14 cellular contexts compared by ENCODE assay signal in genomic region chr3:193997228-193998192, GRCh38.
DNase-seq lines count a peak whose midpoint lies in the region; ATAC-seq, FAIRE-seq and TF ChIP-seq lines count a peak whose summit lies in the region.
"Had no signal": no experiment of that assay in that cellular context is flagged by ENCODE, and none has a peak within 500 bp of the region (broad histone marks: within the 10 kb centered on the region; RNA-seq: fewer than 3 reads in every experiment).

No MANE protein-coding gene starts in this region.

- no peak for TF ChIP-seq POLR2A in testis (IDR thresholded peaks at IDR 0.05)

- peaks cover 11% of the 10 kb centered on the region; the same call in 1 of the 2 replicates for H3K27me3 ChIP-seq in GM23338 (ENCODE audit: insufficient read depth)
- H3K27me3 ChIP-seq in testis = no peaks in the 10 kb centered on the region
- H3K27me3 ChIP-seq: Peyer's patch had no signal

- H3K4me2 ChIP-seq in GM23338 = no peak overlapping the region

- H3K79me2 ChIP-seq in GM23338 (replicated peaks; ENCODE audit: insufficient read depth) = no peaks in the 10 kb centered on the region

- H3K4me1 Mint-ChIP-seq in GM23338 = peaks cover 42% of the 10 kb centered on the region

- H3K9me2 ChIP-seq in GM23338 (ENCODE audit: insufficient read depth) = no peaks in the 10 kb centered on the region

- intact Hi-C loops in testis (cut with DNase I; ENCODE audit: low total_unique reads) = no loop called here

- ATAC-seq in GM23338 (peak; percentile 9; the same call in 1 of the 3 replicates), HG02759 (IDR thresholded peaks at IDR 0.05; ENCODE audit: unreplicated experiment) (no peak), GM18868 (IDR thresholded peaks at IDR 0.05; ENCODE audit: unreplicated experiment) (no peak)
- ATAC-seq: activated CD8-positive, alpha-beta memory T cell treated with anti-CD3 and anti-CD28 coated beads, Interleukin-2, amount 10 ng/mL, durations not matched to agents 7 days and 5 days had no signal

- no peak overlapping the region for H3K27ac ChIP-seq in GM23338 (ENCODE audit: low read depth)
- H3K27ac ChIP-seq in VCaP = peak overlapping the region; percentile 57
- H3K27ac ChIP-seq in testis = no peak overlapping the region
- H3K27ac ChIP-seq: neutrophil, Peyer's patch had no signal

- DNase-seq in GM23338 (ENCODE audit: low spot score) (no peak), islet precursor cell (peak; percentile 68), testis (peak; percentile 75), RCC 7860 (ENCODE audit: low spot score) (no peak)
- no peak for DNase-seq in stimulated activated CD4-positive, alpha-beta T cell treated with anti-CD3 and anti-CD28 coated beads, Interleukin-2, amount 100 ng/mL, for 24 hours
- DNase-seq: activated CD8-positive, alpha-beta memory T cell treated with anti-CD3 and anti-CD28 coated beads, Interleukin-2, amount 10 ng/mL, durations not matched to agents 7 days and 5 days; NCI-H2171; Peyer's patch; stimulated activated naive CD4-positive, alpha-beta T cell; T-helper 9 cell had no signal

- FAIRE-seq in RCC 7860 (lab: Jason Lieb, UNC) = no peak

- H3K27ac Mint-ChIP-seq in GM23338 = no peak overlapping the region
- H3K27ac Mint-ChIP-seq: activated CD8-positive, alpha-beta memory T cell treated with anti-CD3 and anti-CD28 coated beads, Interleukin-2, amount 10 ng/mL, durations not matched to agents 7 days and 5 days had no signal

- H3K4me1 ChIP-seq in GM23338 (ENCODE audit: insufficient read depth) (peaks cover 21% of the 10 kb centered on the region), testis (peaks cover 22% of the 10 kb centered on the region)

- H3K36me3 Mint-ChIP-seq in GM23338 (ENCODE audit: low read depth) = no peaks in the 10 kb centered on the region
- H3K36me3 Mint-ChIP-seq: activated CD8-positive, alpha-beta memory T cell treated with anti-CD3 and anti-CD28 coated beads, Interleukin-2, amount 10 ng/mL, durations not matched to agents 7 days and 5 days had no signal

- H3K36me3 ChIP-seq in GM23338 (ENCODE audit: insufficient read depth) = no peaks in the 10 kb centered on the region
- no peaks in the 10 kb centered on the region for H3K36me3 ChIP-seq in testis (ENCODE audit: low read depth, missing control alignments)
- H3K36me3 ChIP-seq: neutrophil, Peyer's patch had no signal

- H2AFZ ChIP-seq in GM23338 = no peak overlapping the region

- peaks cover 16% of the 10 kb centered on the region for H3K27me3 Mint-ChIP-seq in GM23338 (ENCODE audit: insufficient read depth, low read depth, poor library complexity)

- H3K4me3 Mint-ChIP-seq in GM23338 = no peak overlapping the region
- H3K4me3 Mint-ChIP-seq: activated CD8-positive, alpha-beta memory T cell treated with anti-CD3 and anti-CD28 coated beads, Interleukin-2, amount 10 ng/mL, durations not matched to agents 7 days and 5 days had no signal

- 33 to 59% methylated on average over 13 of the region's 13 CpGs for WGBS in testis, 2 donors

- no peaks in the 10 kb centered on the region; the same call in 2 of the 3 replicates for H3K9me3 Mint-ChIP-seq in GM23338

- no peaks in the 10 kb centered on the region for H3F3A ChIP-seq in GM23338 (replicated peaks; ENCODE audit: low read depth)

- H3K9me3 ChIP-seq in testis = no peaks in the 10 kb centered on the region
- H3K9me3 ChIP-seq: neutrophil, Peyer's patch had no signal

- TF ChIP-seq CTCF in GM23338 (conservative IDR thresholded peaks at IDR 0.05; ENCODE audit: low read depth in 2 of 2) (no peak), VCaP (conservative IDR thresholded peaks at IDR 0.05) (no peak), testis (IDR thresholded peaks at IDR 0.05) (no peak)

- no peaks in the 10 kb centered on the region for H4K20me1 ChIP-seq in GM23338 (replicated peaks; ENCODE audit: insufficient read depth)

- no peak overlapping the region for H3K4me3 ChIP-seq in GM23338
- H3K4me3 ChIP-seq in testis = no peak overlapping the region
- H3K4me3 ChIP-seq: Peyer's patch had no signal

TF ChIP-seq in GM23338, 12 proteins besides CTCF, POLR2A, EP300 and RAD21:
- TF ChIP-seq POLR2AphosphoS5 (IDR thresholded peaks at IDR 0.05; ENCODE audit: low read depth) (no peak), JUNB (IDR thresholded peaks at IDR 0.05; ENCODE audit: unreplicated experiment) (no peak), ZNF114 (CRISPR knock-in tag; IDR thresholded peaks at IDR 0.05) (no peak)
- TF ChIP-seq, protein P1, sequence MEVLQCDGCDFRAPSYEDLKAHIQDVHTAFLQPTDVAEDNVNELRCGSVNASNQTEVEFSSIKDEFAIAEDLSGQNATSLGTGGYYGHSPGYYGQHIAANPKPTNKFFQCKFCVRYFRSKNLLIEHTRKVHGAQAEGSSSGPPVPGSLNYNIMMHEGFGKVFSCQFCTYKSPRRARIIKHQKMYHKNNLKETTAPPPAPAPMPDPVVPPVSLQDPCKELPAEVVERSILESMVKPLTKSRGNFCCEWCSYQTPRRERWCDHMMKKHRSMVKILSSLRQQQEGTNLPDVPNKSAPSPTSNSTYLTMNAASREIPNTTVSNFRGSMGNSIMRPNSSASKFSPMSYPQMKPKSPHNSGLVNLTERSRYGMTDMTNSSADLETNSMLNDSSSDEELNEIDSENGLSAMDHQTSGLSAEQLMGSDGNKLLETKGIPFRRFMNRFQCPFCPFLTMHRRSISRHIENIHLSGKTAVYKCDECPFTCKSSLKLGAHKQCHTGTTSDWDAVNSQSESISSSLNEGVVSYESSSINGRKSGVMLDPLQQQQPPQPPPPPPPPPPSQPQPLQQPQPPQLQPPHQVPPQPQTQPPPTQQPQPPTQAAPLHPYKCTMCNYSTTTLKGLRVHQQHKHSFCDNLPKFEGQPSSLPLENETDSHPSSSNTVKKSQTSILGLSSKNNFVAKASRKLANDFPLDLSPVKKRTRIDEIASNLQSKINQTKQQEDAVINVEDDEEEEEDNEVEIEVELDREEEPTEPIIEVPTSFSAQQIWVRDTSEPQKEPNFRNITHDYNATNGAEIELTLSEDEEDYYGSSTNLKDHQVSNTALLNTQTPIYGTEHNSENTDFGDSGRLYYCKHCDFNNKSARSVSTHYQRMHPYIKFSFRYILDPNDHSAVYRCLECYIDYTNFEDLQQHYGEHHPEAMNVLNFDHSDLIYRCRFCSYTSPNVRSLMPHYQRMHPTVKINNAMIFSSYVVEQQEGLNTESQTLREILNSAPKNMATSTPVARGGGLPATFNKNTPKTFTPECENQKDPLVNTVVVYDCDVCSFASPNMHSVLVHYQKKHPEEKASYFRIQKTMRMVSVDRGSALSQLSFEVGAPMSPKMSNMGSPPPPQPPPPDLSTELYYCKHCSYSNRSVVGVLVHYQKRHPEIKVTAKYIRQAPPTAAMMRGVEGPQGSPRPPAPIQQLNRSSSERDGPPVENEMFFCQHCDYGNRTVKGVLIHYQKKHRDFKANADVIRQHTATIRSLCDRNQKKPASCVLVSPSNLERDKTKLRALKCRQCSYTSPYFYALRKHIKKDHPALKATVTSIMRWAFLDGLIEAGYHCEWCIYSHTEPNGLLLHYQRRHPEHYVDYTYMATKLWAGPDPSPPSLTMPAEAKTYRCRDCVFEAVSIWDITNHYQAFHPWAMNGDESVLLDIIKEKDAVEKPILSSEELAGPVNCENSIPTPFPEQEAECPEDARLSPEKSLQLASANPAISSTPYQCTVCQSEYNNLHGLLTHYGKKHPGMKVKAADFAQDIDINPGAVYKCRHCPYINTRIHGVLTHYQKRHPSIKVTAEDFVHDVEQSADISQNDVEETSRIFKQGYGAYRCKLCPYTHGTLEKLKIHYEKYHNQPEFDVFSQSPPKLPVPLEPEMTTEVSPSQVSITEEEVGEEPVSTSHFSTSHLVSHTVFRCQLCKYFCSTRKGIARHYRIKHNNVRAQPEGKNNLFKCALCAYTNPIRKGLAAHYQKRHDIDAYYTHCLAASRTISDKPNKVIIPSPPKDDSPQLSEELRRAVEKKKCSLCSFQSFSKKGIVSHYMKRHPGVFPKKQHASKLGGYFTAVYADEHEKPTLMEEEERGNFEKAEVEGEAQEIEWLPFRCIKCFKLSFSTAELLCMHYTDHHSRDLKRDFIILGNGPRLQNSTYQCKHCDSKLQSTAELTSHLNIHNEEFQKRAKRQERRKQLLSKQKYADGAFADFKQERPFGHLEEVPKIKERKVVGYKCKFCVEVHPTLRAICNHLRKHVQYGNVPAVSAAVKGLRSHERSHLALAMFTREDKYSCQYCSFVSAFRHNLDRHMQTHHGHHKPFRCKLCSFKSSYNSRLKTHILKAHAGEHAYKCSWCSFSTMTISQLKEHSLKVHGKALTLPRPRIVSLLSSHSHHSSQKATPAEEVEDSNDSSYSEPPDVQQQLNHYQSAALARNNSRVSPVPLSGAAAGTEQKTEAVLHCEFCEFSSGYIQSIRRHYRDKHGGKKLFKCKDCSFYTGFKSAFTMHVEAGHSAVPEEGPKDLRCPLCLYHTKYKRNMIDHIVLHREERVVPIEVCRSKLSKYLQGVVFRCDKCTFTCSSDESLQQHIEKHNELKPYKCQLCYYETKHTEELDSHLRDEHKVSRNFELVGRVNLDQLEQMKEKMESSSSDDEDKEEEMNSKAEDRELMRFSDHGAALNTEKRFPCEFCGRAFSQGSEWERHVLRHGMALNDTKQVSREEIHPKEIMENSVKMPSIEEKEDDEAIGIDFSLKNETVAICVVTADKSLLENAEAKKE (CRISPR knock-in tag; IDR thresholded peaks at IDR 0.05) = no peak
- TF ChIP-seq, protein P2, sequence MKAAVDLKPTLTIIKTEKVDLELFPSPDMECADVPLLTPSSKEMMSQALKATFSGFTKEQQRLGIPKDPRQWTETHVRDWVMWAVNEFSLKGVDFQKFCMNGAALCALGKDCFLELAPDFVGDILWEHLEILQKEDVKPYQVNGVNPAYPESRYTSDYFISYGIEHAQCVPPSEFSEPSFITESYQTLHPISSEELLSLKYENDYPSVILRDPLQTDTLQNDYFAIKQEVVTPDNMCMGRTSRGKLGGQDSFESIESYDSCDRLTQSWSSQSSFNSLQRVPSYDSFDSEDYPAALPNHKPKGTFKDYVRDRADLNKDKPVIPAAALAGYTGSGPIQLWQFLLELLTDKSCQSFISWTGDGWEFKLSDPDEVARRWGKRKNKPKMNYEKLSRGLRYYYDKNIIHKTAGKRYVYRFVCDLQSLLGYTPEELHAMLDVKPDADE (IDR thresholded peaks at IDR 0.05) = no peak

Comparison
In these comparisons a context has a peak if more than half of its experiments do, and no peak if none do; other contexts are left out.
1. DNase-seq: peak in islet precursor cell (single experiment) and testis (single experiment); none in GM23338 (single experiment), RCC 7860 (single experiment) and stimulated activated CD4-positive, alpha-beta T cell treated with anti-CD3 and anti-CD28 coated beads, Interleukin-2, amount 100 ng/mL, for 24 hours (0 of 2).